In genomic region chrY:19307627-19308026, GRCh38 we compare ENCODE assay signal across 19 cellular contexts.
DNase-seq lines count a peak whose midpoint lies in the region; ATAC-seq, FAIRE-seq and TF ChIP-seq lines count a peak whose summit lies in the region.
"Had no signal": no experiment of that assay in that cellular context is flagged by ENCODE, and none has a peak within 500 bp of the region (broad histone marks: within the 10 kb centered on the region; RNA-seq: fewer than 3 reads in every experiment).

No MANE protein-coding gene starts in this region.

- FAIRE-seq in bronchial epithelial cell (lab: Jason Lieb, UNC) (no peak), pancreas (lab: Jason Lieb, UNC) (no peak), small intestine (lab: Jason Lieb, UNC) (no peak)
- FAIRE-seq: GM12891, GM18507 had no signal

- no peak for ATAC-seq in pancreas
- ATAC-seq: GM23338, HCT116 had no signal

- H3K4me1 ChIP-seq in pancreas: no peaks in the 10 kb centered on the region
- no peaks in the 10 kb centered on the region for H3K4me1 ChIP-seq in small intestine (ENCODE audit: control insufficient read depth in 2 of 2, insufficient read depth in 1 of 2, low read depth in 1 of 2, low read length in 1 of 2)

- H3K27me3 ChIP-seq in bronchial epithelial cell (ENCODE audit: control insufficient read depth, insufficient read depth, low read length) (no peaks in the 10 kb centered on the region), pancreas (no peaks in the 10 kb centered on the region), small intestine (ENCODE audit: control insufficient read depth in 2 of 2, insufficient read depth in 2 of 2, low read length in 2 of 2) (no peaks in the 10 kb centered on the region)

- H3K4me3 ChIP-seq in bronchial epithelial cell (ENCODE audit: low read depth, low read length) (no peak overlapping the region), pancreas (no peak overlapping the region), small intestine (ENCODE audit: low read depth in 1 of 2, low read length in 2 of 2) (no peak overlapping the region)
- H3K4me3 ChIP-seq: GM23338 had no signal

- H3K36me3 ChIP-seq in bronchial epithelial cell (ENCODE audit: control insufficient read depth, insufficient read depth, low read length) (no peaks in the 10 kb centered on the region), pancreas (no peaks in the 10 kb centered on the region), small intestine (ENCODE audit: control insufficient read depth in 2 of 2, insufficient read depth in 2 of 2, low read length in 2 of 2) (no peaks in the 10 kb centered on the region)

- DNase-seq in HT1080 (ENCODE audit: low read depth): peak; percentile 8
- peak; percentile 0 for DNase-seq in M059J (ENCODE audit: low read depth)
- DNase-seq in bronchial epithelial cell (ENCODE audit: low read depth): peak; percentile 28
- DNase-seq in glomerular visceral epithelial cell (ENCODE audit: extremely low spot score): peak; percentile 1
- DNase-seq in NCI-H82 (lab: John Stamatoyannopoulos, UW): no peak
- no peak for DNase-seq in pancreas
- DNase-seq in small intestine: no peak
- DNase-seq: C1 segment of cervical spinal cord; Calu3; CD4-positive, alpha-beta memory T cell; COR-L47; DMS53; DMS79 treated with DMSO at 0.1 percent for 48 hours; GF-D8; H9 had no signal

- no peak for TF ChIP-seq CTCF in bronchial epithelial cell (IDR thresholded peaks at IDR 0.05; ENCODE audit: insufficient read depth, low read length, severe bottlenecking)
- TF ChIP-seq CTCF in pancreas (IDR thresholded peaks at IDR 0.05): no peak

- H3K27ac ChIP-seq in pancreas: no peak overlapping the region
- no peak overlapping the region for H3K27ac ChIP-seq in small intestine (ENCODE audit: low read depth in 1 of 2, low read length in 1 of 2)

- intact Hi-C loops in pancreas (cut with DNase I): no loop called here

- H3K9me3 ChIP-seq in pancreas (no peaks in the 10 kb centered on the region), small intestine (ENCODE audit: control insufficient read depth, low read depth) (no peaks in the 10 kb centered on the region)

Comparison
In these comparisons a context has a peak if more than half of its experiments do, and no peak if none do; other contexts are left out.
1. DNase-seq: peak in HT1080 (single experiment), M059J (single experiment), bronchial epithelial cell (single experiment) and glomerular visceral epithelial cell (single experiment); none in NCI-H82 (single experiment), pancreas (0 of 6) and small intestine (single experiment).